Comparison of ENCODE assay signal across 1 cellular context in the genomic region with DNA sequence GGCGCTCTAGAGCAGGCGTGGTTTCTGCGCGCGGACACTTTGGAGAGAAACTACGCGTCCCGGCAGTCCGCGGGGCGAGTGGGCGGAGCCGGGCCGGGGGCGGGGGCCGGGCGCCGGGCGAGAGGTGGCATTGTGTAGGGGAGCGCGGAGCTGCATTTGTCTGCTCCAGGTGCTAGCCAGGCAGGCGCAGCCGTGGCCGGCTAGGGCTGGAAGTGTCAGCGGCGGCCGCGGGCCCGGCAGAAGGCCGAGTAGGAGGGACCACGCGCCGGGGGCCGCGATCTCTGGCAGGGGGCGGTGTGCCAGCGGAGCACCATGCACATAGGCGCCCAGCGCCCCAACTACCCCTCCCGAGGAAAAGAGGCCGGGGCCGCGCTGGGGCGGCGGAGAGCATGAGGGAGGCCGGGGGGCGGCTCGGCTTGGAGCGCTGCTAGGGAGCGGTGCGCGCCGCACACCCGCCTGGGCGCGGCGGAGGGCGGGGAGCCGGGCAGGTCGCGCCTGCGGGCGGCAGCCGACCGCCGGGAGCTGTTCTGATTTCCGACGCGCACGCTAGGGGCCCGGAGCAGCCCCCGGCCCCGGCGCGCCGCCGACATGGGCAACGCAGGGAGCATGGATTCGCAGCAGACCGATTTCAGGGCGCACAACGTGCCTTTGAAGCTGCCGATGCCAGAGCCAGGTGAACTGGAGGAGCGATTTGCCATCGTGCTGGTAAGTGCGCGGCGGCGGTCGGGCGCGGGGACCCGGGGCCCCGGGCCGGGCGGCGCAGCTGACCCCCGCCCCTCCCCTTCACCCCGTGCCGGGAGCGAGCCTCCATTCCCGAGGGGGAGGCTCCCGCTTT.
A peak's percentile ranks its signal among the peaks of the same experiment; 100 is the strongest.
TF ChIP-seq lines count a peak whose summit lies in the region.

FMNL2 (plus strand) TSS at position 159 of the 835 bp plus-strand sequence.

TF ChIP-seq in IMR-90, 13 proteins besides CTCF, POLR2A, EP300 and RAD21 (continued from another document):
- TF ChIP-seq USF2 (IDR thresholded peaks at IDR 0.05; ENCODE audit: low read depth, low read length) = no peak
- peak; percentile 88 for TF ChIP-seq MAZ (IDR thresholded peaks at IDR 0.05; ENCODE audit: borderline replicate concordance, low read depth, low read length)
- TF ChIP-seq CEBPB (IDR thresholded peaks at IDR 0.05; ENCODE audit: low read depth, low read length) = no peak
- TF ChIP-seq RFX5 (IDR thresholded peaks at IDR 0.05; ENCODE audit: low read depth, low read length) = no peak
- TF ChIP-seq RCOR1 (IDR thresholded peaks at IDR 0.05; ENCODE audit: insufficient replicate concordance, low read length) = no peak
- peak; percentile 9; the same call in 1 of the 2 replicates for TF ChIP-seq MXI1 (IDR thresholded peaks at IDR 0.05; ENCODE audit: borderline replicate concordance, low read depth, low read length)
